In genomic region chr1:6254691-6255090, GRCh38 we compare ENCODE assay signal across 9 cellular contexts. TPM values are rescaled to one million over a fixed set of nuclear protein-coding genes. Genes with fewer than 3 reads are reported as not detected.
"Had no signal": no experiment of that assay in that cellular context is flagged by ENCODE, and none has a peak within 500 bp of the region (broad histone marks: within the 10 kb centered on the region; RNA-seq: fewer than 3 reads in every experiment).

No MANE protein-coding gene starts in this region.

- DNase-seq: GDM1, GF-D8 had no signal

- ATAC-seq: GM12878 had no signal

- H3K4me3 ChIP-seq: GM12878 had no signal

- FAIRE-seq: G401.6, GM12878, GM12891, GM12892, GM18507, GM19239 had no signal

RNA-seq across cellular contexts. Expression of gene HES3, which starts 10.7 kb away (rescaled TPM):
- total RNA-seq: G401, GM12878 had no signal
- polyA plus RNA-seq: GM12878 had no signal
